In genomic region chr1:27643626-27644368, GRCh38 we compare ENCODE assay signal across 8 cellular contexts. TPM values are rescaled to one million over a fixed set of nuclear protein-coding genes. Genes with fewer than 3 reads are reported as not detected.
A peak's percentile ranks its signal among the peaks of the same experiment; 100 is the strongest.
DNase-seq lines count a peak whose midpoint lies in the region; ATAC-seq and TF ChIP-seq lines count a peak whose summit lies in the region.

No MANE protein-coding gene starts in this region.

- no peak overlapping the region for H3K4me2 ChIP-seq in DND-41 (ENCODE audit: insufficient read depth, low read length)

- H3K9ac ChIP-seq in DND-41 (ENCODE audit: low read depth, low read length), result no peak overlapping the region

- peaks cover 6% of the 10 kb centered on the region for H3K27me3 Mint-ChIP-seq in activated naive CD8-positive, alpha-beta T cell treated with anti-CD3 and anti-CD28 coated beads, Interleukin-2, amount 10 ng/mL, durations not matched to agents 7 days and 5 days

- H3K27ac ChIP-seq in DND-41 (ENCODE audit: low read length), result peak overlapping the region; percentile 47

- peak; percentile 86 for TF ChIP-seq CTCF in DND-41 (IDR thresholded peaks at IDR 0.05; ENCODE audit: borderline replicate concordance, extremely low read depth, low read length, poor library complexity, severe bottlenecking)

- peak; percentile 74 for DNase-seq in DND-41
- DNase-seq in T follicular helper cell (ENCODE audit: low read depth), result peak; percentile 56
- DNase-seq in activated naive CD8-positive, alpha-beta T cell treated with anti-CD3 and anti-CD28 coated beads, Interleukin-2, amount 10 ng/mL, durations not matched to agents 7 days and 5 days, result peak; percentile 67
- DNase-seq in hepatic stellate cell (ENCODE audit: low spot score), result peak; percentile 70
- DNase-seq in stimulated activated CD4-positive, alpha-beta T cell treated with anti-CD3 and anti-CD28 coated beads, Interleukin-2, amount 100 ng/mL, for 4 hours (ENCODE audit: low read depth), result peak; percentile 64
- DNase-seq in foreskin melanocyte, result no peak
- DNase-seq in NCI-H446 treated with DMSO at 0.1 percent for 48 hours (lab: John Stamatoyannopoulos, UW), result no peak

- H3K36me3 ChIP-seq in DND-41 (ENCODE audit: insufficient read depth, low read length), result no peaks in the 10 kb centered on the region

- H3K9me3 Mint-ChIP-seq in activated naive CD8-positive, alpha-beta T cell treated with anti-CD3 and anti-CD28 coated beads, Interleukin-2, amount 10 ng/mL, durations not matched to agents 7 days and 5 days, result no peaks in the 10 kb centered on the region

- no peaks in the 10 kb centered on the region for H3K79me2 ChIP-seq in DND-41 (ENCODE audit: insufficient read depth, low read length)

- peaks cover 13% of the 10 kb centered on the region for H3K4me1 Mint-ChIP-seq in activated naive CD8-positive, alpha-beta T cell treated with anti-CD3 and anti-CD28 coated beads, Interleukin-2, amount 10 ng/mL, durations not matched to agents 7 days and 5 days

- no peak overlapping the region for H3K4me3 Mint-ChIP-seq in activated naive CD8-positive, alpha-beta T cell treated with anti-CD3 and anti-CD28 coated beads, Interleukin-2, amount 10 ng/mL, durations not matched to agents 7 days and 5 days

- no peak overlapping the region for H3K4me3 ChIP-seq in DND-41 (ENCODE audit: low read depth in 1 of 2, low read length in 2 of 2)

- peak; percentile 93 for ATAC-seq in DND-41 (ENCODE audit: insufficient read depth, low read depth)
- ATAC-seq in HG03045 (IDR thresholded peaks at IDR 0.05; ENCODE audit: unreplicated experiment), result peak; percentile 57
- peak; percentile 94 for ATAC-seq in activated naive CD8-positive, alpha-beta T cell treated with anti-CD3 and anti-CD28 coated beads, Interleukin-2, amount 10 ng/mL, durations not matched to agents 7 days and 5 days (ENCODE audit: low read depth)

- no peaks in the 10 kb centered on the region for H3K9me3 ChIP-seq in DND-41 (ENCODE audit: insufficient read depth, low read length, severe bottlenecking)

- H3K27me3 ChIP-seq in DND-41 (ENCODE audit: insufficient read depth, low read length, poor library complexity), result no peaks in the 10 kb centered on the region

- no peaks in the 10 kb centered on the region for H4K20me1 ChIP-seq in DND-41 (ENCODE audit: insufficient read depth, low read length)

- H3K36me3 Mint-ChIP-seq in activated naive CD8-positive, alpha-beta T cell treated with anti-CD3 and anti-CD28 coated beads, Interleukin-2, amount 10 ng/mL, durations not matched to agents 7 days and 5 days, result no peaks in the 10 kb centered on the region

- H3K27ac Mint-ChIP-seq in activated naive CD8-positive, alpha-beta T cell treated with anti-CD3 and anti-CD28 coated beads, Interleukin-2, amount 10 ng/mL, durations not matched to agents 7 days and 5 days, result no peak overlapping the region

- peak overlapping the region; percentile 40; the same call in 1 of the 2 replicates for H2AFZ ChIP-seq in DND-41 (ENCODE audit: low read depth, low read length)

- POLR2A ChIA-PET in activated naive CD8-positive, alpha-beta T cell treated with anti-CD3 and anti-CD28 coated beads, Interleukin-2, amount 10 ng/mL, durations not matched to agents 7 days and 5 days (lab: Charles Lee), result interaction anchor here (1.1 to 1.2 kb wide), 2 partner anchors 19 to 35 kb away, joined by 3 to 6 read pairs; no protein-coding TSS in a partner anchor

- peaks cover 13% of the 10 kb centered on the region for H3K4me1 ChIP-seq in DND-41 (ENCODE audit: insufficient read depth, low read length)

RNA-seq across cellular contexts. Expression of gene FGR, which starts 8.8 kb away (rescaled TPM):
- total RNA-seq in activated naive CD8-positive, alpha-beta T cell treated with anti-CD3 and anti-CD28 coated beads, Interleukin-2, amount 10 ng/mL, durations not matched to agents 7 days and 5 days, result 1 to 10 TPM; 4.7 to 6.0 TPM

RNA-seq across cellular contexts. Expression of gene IFI6, which starts 28.2 kb away (rescaled TPM):
- 100 to 1,000 TPM; 310 to 357 TPM for total RNA-seq in activated naive CD8-positive, alpha-beta T cell treated with anti-CD3 and anti-CD28 coated beads, Interleukin-2, amount 10 ng/mL, durations not matched to agents 7 days and 5 days

RNA-seq across cellular contexts. Expression of gene AHDC1, which starts 39.9 kb away (rescaled TPM):
- total RNA-seq in activated naive CD8-positive, alpha-beta T cell treated with anti-CD3 and anti-CD28 coated beads, Interleukin-2, amount 10 ng/mL, durations not matched to agents 7 days and 5 days, result 10 to 100 TPM; 21.6 to 22.2 TPM

Comparison
In these comparisons a context has a peak if more than half of its experiments do, and no peak if none do; other contexts are left out.
1. DNase-seq: peak in DND-41 (single experiment), T follicular helper cell (single experiment), activated naive CD8-positive, alpha-beta T cell treated with anti-CD3 and anti-CD28 coated beads, Interleukin-2, amount 10 ng/mL, durations not matched to agents 7 days and 5 days (single experiment), hepatic stellate cell (single experiment) and stimulated activated CD4-positive, alpha-beta T cell treated with anti-CD3 and anti-CD28 coated beads, Interleukin-2, amount 100 ng/mL, for 4 hours (single experiment); none in foreskin melanocyte (single experiment) and NCI-H446 treated with DMSO at 0.1 percent for 48 hours (single experiment).
2. Peak in every context shown above with its lines, with median percentiles within 50 percentile points of each other: ATAC-seq.